ENCODE assay signal across 20 cellular contexts in genomic region chr1:208668991-208669390, GRCh38.
DNase-seq lines count a peak whose midpoint lies in the region; ATAC-seq and TF ChIP-seq lines count a peak whose summit lies in the region.
"Had no signal": no experiment of that assay in that cellular context is flagged by ENCODE, and none has a peak within 500 bp of the region (broad histone marks: within the 10 kb centered on the region; RNA-seq: fewer than 3 reads in every experiment).

No MANE protein-coding gene starts in this region.

- TF ChIP-seq CTCF in MCF 10A (IDR thresholded peaks at IDR 0.05; ENCODE audit: unreplicated experiment) (no peak), breast epithelium (IDR thresholded peaks at IDR 0.05) (no peak), lower leg skin (IDR thresholded peaks at IDR 0.05) (no peak), spleen (IDR thresholded peaks at IDR 0.05 in 8 of 11, conservative IDR thresholded peaks at IDR 0.05 in 3 of 11) (no peak)

- POLR2A ChIA-PET in MCF 10A (lab: Yijun Ruan, JAX), result no interaction called here

- CTCF ChIA-PET in MCF 10A (lab: Yijun Ruan, JAX), result interaction anchor here (1.0 to 2.2 kb wide), 3 partner anchors 13 to 280 kb away, joined by 3 to 10 read pairs (median 4); no protein-coding TSS in a partner anchor

- no peaks in the 10 kb centered on the region for H3K9me3 Mint-ChIP-seq in MCF 10A (ENCODE audit: unreplicated experiment)
- H3K9me3 Mint-ChIP-seq: natural killer cell; stimulated activated memory B cell treated with anti-CD40 and anti-IgM and Interleukin-4, amounts not matched to agents 10 μg/mL and 1 μg/mL and 100 μg/mL, for 72 hours had no signal

- H3K27ac Mint-ChIP-seq in MCF 10A (ENCODE audit: low read depth, unreplicated experiment), result no peak overlapping the region
- H3K27ac Mint-ChIP-seq: natural killer cell; stimulated activated memory B cell treated with anti-CD40 and anti-IgM and Interleukin-4, amounts not matched to agents 10 μg/mL and 1 μg/mL and 100 μg/mL, for 72 hours had no signal

- H3K36me3 ChIP-seq in breast epithelium (no peaks in the 10 kb centered on the region), spleen (no peaks in the 10 kb centered on the region)
- H3K36me3 ChIP-seq: colonic mucosa, prostate gland, tibial nerve had no signal

- no peaks in the 10 kb centered on the region for H3K4me1 ChIP-seq in breast epithelium
- no peaks in the 10 kb centered on the region for H3K4me1 ChIP-seq in spleen
- H3K4me1 ChIP-seq: colonic mucosa, prostate gland, tibial nerve had no signal

- H3K4me1 Mint-ChIP-seq in MCF 10A (ENCODE audit: insufficient read depth, unreplicated experiment), result no peaks in the 10 kb centered on the region
- H3K4me1 Mint-ChIP-seq: natural killer cell; stimulated activated memory B cell treated with anti-CD40 and anti-IgM and Interleukin-4, amounts not matched to agents 10 μg/mL and 1 μg/mL and 100 μg/mL, for 72 hours had no signal

- no peaks in the 10 kb centered on the region for H3K36me3 Mint-ChIP-seq in MCF 10A (ENCODE audit: insufficient read depth, unreplicated experiment)
- H3K36me3 Mint-ChIP-seq: natural killer cell; stimulated activated memory B cell treated with anti-CD40 and anti-IgM and Interleukin-4, amounts not matched to agents 10 μg/mL and 1 μg/mL and 100 μg/mL, for 72 hours had no signal

- H3K27ac ChIP-seq in breast epithelium (no peak overlapping the region), spleen (no peak overlapping the region)
- H3K27ac ChIP-seq: 22Rv1, C4-2B, colonic mucosa, epithelial cell of prostate, prostate gland, tibial nerve had no signal

- 55 to 59% methylated on average over 1 of the region's 1 CpG for WGBS in lower leg skin, 2 donors
- whole genome bisulfite sequencing in spleen, 5 donors, result 46 to 72% (median 56%) methylated on average over 1 of the region's 1 CpG

- H3K27me3 Mint-ChIP-seq in MCF 10A (ENCODE audit: insufficient read depth, unreplicated experiment), result peaks cover 39% of the 10 kb centered on the region
- H3K27me3 Mint-ChIP-seq: stimulated activated memory B cell treated with anti-CD40 and anti-IgM and Interleukin-4, amounts not matched to agents 10 μg/mL and 1 μg/mL and 100 μg/mL, for 72 hours had no signal

- TF ChIP-seq POLR2A in breast epithelium (IDR thresholded peaks at IDR 0.05) (no peak), lower leg skin (IDR thresholded peaks at IDR 0.05) (no peak), spleen (IDR thresholded peaks at IDR 0.05) (no peak)

- no peak overlapping the region for H3K4me3 Mint-ChIP-seq in MCF 10A (ENCODE audit: unreplicated experiment)
- H3K4me3 Mint-ChIP-seq: natural killer cell; stimulated activated memory B cell treated with anti-CD40 and anti-IgM and Interleukin-4, amounts not matched to agents 10 μg/mL and 1 μg/mL and 100 μg/mL, for 72 hours had no signal

- ATAC-seq in GM21515 (IDR thresholded peaks at IDR 0.05; ENCODE audit: unreplicated experiment), result no peak
- ATAC-seq: natural killer cell had no signal

- intact Hi-C loops in MCF 10A (cut with micrococcal nuclease), result no loop called here
- intact Hi-C loops in breast epithelium (cut with DNase I; ENCODE audit: low total_unique reads), result no loop called here
- intact Hi-C loops in lower leg skin (cut with DNase I; ENCODE audit: low total_unique reads), result loop anchor here (2.0 kb wide), 1 partner anchor 22 kb away; no protein-coding TSS in a partner anchor
- intact Hi-C loops in spleen (cut with DNase I; ENCODE audit: low total_unique reads), result no loop called here

- peak; percentile 65 for DNase-seq in MCF 10A (ENCODE audit: unreplicated experiment)
- no peak for DNase-seq in breast epithelium (ENCODE audit: low spot score in 2 of 2)
- DNase-seq in astrocyte of the hippocampus (ENCODE audit: low read depth, low spot score), result peak; percentile 36
- peak; percentile 35 for DNase-seq in iPS-NIHi11 (ENCODE audit: low spot score)
- no peak for DNase-seq in lower leg skin (ENCODE audit: low spot score in 2 of 2)
- no peak for DNase-seq in spleen
- DNase-seq in NCI-H345 treated with DMSO at 0.1 percent for 48 hours (lab: John Stamatoyannopoulos, UW; ENCODE audit: unreplicated experiment), result no peak
- DNase-seq: activated CD4-positive, CD25-positive, alpha-beta regulatory T cell; anterior cingulate cortex; colonic mucosa; natural killer cell; NCI-H226; SHP77 treated with DMSO at 0.1 percent for 48 hours had no signal

- H3K27me3 ChIP-seq in breast epithelium, result no peaks in the 10 kb centered on the region
- H3K27me3 ChIP-seq in spleen (replicated peaks in 1 of 7), result no peaks in the 10 kb centered on the region
- H3K27me3 ChIP-seq: colonic mucosa, tibial nerve had no signal

- H3K4me3 ChIP-seq in breast epithelium, result no peak overlapping the region
- no peak overlapping the region for H3K4me3 ChIP-seq in lower leg skin (ENCODE audit: low read depth, poor library complexity, severe bottlenecking)
- no peak overlapping the region for H3K4me3 ChIP-seq in spleen
- H3K4me3 ChIP-seq: colonic mucosa, prostate gland, tibial nerve had no signal

- H3K9me3 ChIP-seq in breast epithelium (no peaks in the 10 kb centered on the region), spleen (no peaks in the 10 kb centered on the region)
- H3K9me3 ChIP-seq: colonic mucosa, prostate gland, tibial nerve had no signal

- BruUV-seq in MCF 10A (replicated peaks; lab: Mats Ljungman, UMichigan), result no TSS peak

Comparison
In these comparisons a context has a peak if more than half of its experiments do, and no peak if none do; other contexts are left out.
1. DNase-seq: peak in MCF 10A (single experiment), astrocyte of the hippocampus (single experiment) and iPS-NIHi11 (single experiment); none in breast epithelium (0 of 2), lower leg skin (0 of 2), spleen (single experiment) and NCI-H345 treated with DMSO at 0.1 percent for 48 hours (single experiment).